In genomic region chr13:75482070-75482819, GRCh38 we compare ENCODE assay signal across 8 cellular contexts. TPM values are rescaled to one million over a fixed set of nuclear protein-coding genes. Genes with fewer than 3 reads are reported as not detected.
DNase-seq lines count a peak whose midpoint lies in the region; ATAC-seq and TF ChIP-seq lines count a peak whose summit lies in the region.

TBC1D4 (minus strand) TSS chr13:75482169; CDS start chr13:75481767, 402 bp downstream.

- 0% methylated on average over 58 of the region's 58 CpGs for WGBS in ectodermal cell, 2 experiments
- 0% methylated on average over 51 to 53 of the region's 58 CpGs for WGBS in lower leg skin, 2 donors

- H3K4me3 Mint-ChIP-seq in CD4-positive, alpha-beta T cell, result peak within 1 kb of the TSS; percentile 98

- peaks cover 4% of the 10 kb centered on the region for H3K36me3 Mint-ChIP-seq in CD4-positive, alpha-beta T cell (ENCODE audit: low read depth)

- DNase-seq in CD4-positive, alpha-beta T cell, result peak in 9 of 10 experiments; percentile 6 to 53 (median 25)
- DNase-seq in NCI-H526 (lab: John Stamatoyannopoulos, UW) (peak; percentile 94 to 98), lower leg skin (ENCODE audit: low spot score in 2 of 2) (peak; percentile 82 to 96)
- DNase-seq in activated CD4-positive, alpha-beta T cell treated with anti-CD3 and anti-CD28 coated beads, Interleukin-2, amount 50 U/mL, for 4 hours, result peak; percentile 23 to 24
- DNase-seq in stimulated activated CD4-positive, alpha-beta T cell treated with anti-CD3 and anti-CD28 coated beads, TNF-alpha, amount 100 ng/mL, for 48 hours (ENCODE audit: low read depth in 3 of 3), result peak in 2 of 3 donors; percentile 32 to 52

- no peaks in the 10 kb centered on the region for H3K9me3 ChIP-seq in CD4-positive, alpha-beta T cell (ENCODE audit: control insufficient read depth, low read length)
- no peaks in the 10 kb centered on the region for H3K9me3 ChIP-seq in ectodermal cell (ENCODE audit: control insufficient read depth, low read length)

- no peak within 1 kb of the TSS for H3K27ac Mint-ChIP-seq in CD4-positive, alpha-beta T cell

- TF ChIP-seq CTCF in CD4-positive, alpha-beta T cell (IDR thresholded peaks at IDR 0.05), result peak; percentile 65
- no peak for TF ChIP-seq CTCF in lower leg skin (IDR thresholded peaks at IDR 0.05)

- H3K4me1 ChIP-seq in ectodermal cell (ENCODE audit: control insufficient read depth, insufficient read depth, low read length), result peaks cover 8% of the 10 kb centered on the region

- H3K4me3 ChIP-seq in ectodermal cell (ENCODE audit: insufficient read depth, low read depth, low read length), result peak within 1 kb of the TSS; percentile 83
- peak within 1 kb of the TSS; percentile 80 for H3K4me3 ChIP-seq in lower leg skin (ENCODE audit: low read depth, poor library complexity, severe bottlenecking)

- CTCF ChIA-PET in CD4-positive, alpha-beta T cell (lab: Charles Lee), result interaction anchor here (0.9 to 1.1 kb wide), 2 partner anchors 51 to 73 kb away, joined by 3 to 4 read pairs; no protein-coding TSS in a partner anchor

- H3K27ac ChIP-seq in CD4-positive, alpha-beta T cell (ENCODE audit: low read depth, low read length), result no peak within 1 kb of the TSS
- H3K27ac ChIP-seq in ectodermal cell (ENCODE audit: insufficient read depth, low read depth, low read length, poor library complexity, severe bottlenecking), result peak within 1 kb of the TSS; percentile 67

- no peak for TF ChIP-seq POLR2A in lower leg skin (IDR thresholded peaks at IDR 0.05)

- peak; percentile 54 for ATAC-seq in CD4-positive, alpha-beta T cell (ENCODE audit: poor library complexity)
- ATAC-seq in GM19324 (IDR thresholded peaks at IDR 0.05; ENCODE audit: low FRiP score, unreplicated experiment), result peak; percentile 86
- peak; percentile 68 for ATAC-seq in HG03442 (IDR thresholded peaks at IDR 0.05; ENCODE audit: unreplicated experiment)

- H3K4me1 Mint-ChIP-seq in CD4-positive, alpha-beta T cell (ENCODE audit: low read depth), result peaks cover 12% of the 10 kb centered on the region

- no peaks in the 10 kb centered on the region for H3K9me3 Mint-ChIP-seq in CD4-positive, alpha-beta T cell

- peaks cover 73% of the 10 kb centered on the region for H3K27me3 ChIP-seq in CD4-positive, alpha-beta T cell (ENCODE audit: control insufficient read depth, insufficient read depth, low read length)
- no peaks in the 10 kb centered on the region for H3K27me3 ChIP-seq in ectodermal cell (ENCODE audit: control insufficient read depth, insufficient read depth, low read length, poor library complexity, severe bottlenecking)

- no peaks in the 10 kb centered on the region for H3K36me3 ChIP-seq in ectodermal cell (ENCODE audit: control insufficient read depth, insufficient read depth, low read length)

- POLR2A ChIA-PET in CD4-positive, alpha-beta T cell (lab: Charles Lee), result interaction anchor here (0.9 kb wide), 1 partner anchor 55 kb away, joined by 3 read pairs; the partner anchor contains the start of gene COMMD6

- H3K27me3 Mint-ChIP-seq in CD4-positive, alpha-beta T cell, result peaks cover 90% of the 10 kb centered on the region

- intact Hi-C loops in CD4-positive, alpha-beta T cell (cut with DNase I, micrococcal nuclease), result loop anchor here (5.0 kb wide), 2 partner anchors 55 to 65 kb away; partner anchors contain the start of genes COMMD6 (in 1 of the 2) and UCHL3 (in 1 of the 2)
- intact Hi-C loops in lower leg skin (cut with DNase I; ENCODE audit: low total_unique reads), result no loop called here

RNA-seq across cellular contexts. Expression of gene TBC1D4, which starts in this region (rescaled TPM):
- 10 to 100 TPM; 37.4 to 42.0 TPM for total RNA-seq in CD4-positive, alpha-beta T cell
- polyA plus RNA-seq in ectodermal cell (2013, experiment 1 of 4), result 20.5 TPM
- polyA plus RNA-seq in ectodermal cell (2013, experiment 2 of 4), result 16.2 TPM
- polyA plus RNA-seq in ectodermal cell (2013, experiment 3 of 4), result 16.1 TPM
- 14.4 TPM for polyA plus RNA-seq in ectodermal cell (2013, experiment 4 of 4)
- 10 to 100 TPM; 38.5 to 53.0 (median 44.1) TPM for total RNA-seq in lower leg skin

Comparison
In these comparisons a context has a peak if more than half of its experiments do, and no peak if none do; other contexts are left out.
1. DNase-seq: peak in every context shown above with its lines; median percentile 96 in NCI-H526; 89 in lower leg skin; 42 in stimulated activated CD4-positive, alpha-beta T cell treated with anti-CD3 and anti-CD28 coated beads, TNF-alpha, amount 100 ng/mL, for 48 hours; 25 in CD4-positive, alpha-beta T cell; 24 in activated CD4-positive, alpha-beta T cell treated with anti-CD3 and anti-CD28 coated beads, Interleukin-2, amount 50 U/mL, for 4 hours.